In genomic region chr3:128698211-128699011, GRCh38 we compare ENCODE assay signal across 8 cellular contexts. TPM values are rescaled to one million over a fixed set of nuclear protein-coding genes. Genes with fewer than 3 reads are reported as not detected.
DNase-seq lines count a peak whose midpoint lies in the region; ATAC-seq and TF ChIP-seq lines count a peak whose summit lies in the region.

No MANE protein-coding gene starts in this region.

- peak overlapping the region; percentile 87 for H3K27ac ChIP-seq in neutrophil

- no TSS peak for BruUV-seq in Caco-2 (replicated peaks; lab: Mats Ljungman, UMichigan)

- no peaks in the 10 kb centered on the region for H3K9me3 ChIP-seq in Caco-2
- H3K9me3 ChIP-seq in neutrophil, result no peaks in the 10 kb centered on the region

- H3K4me3 ChIP-seq in Caco-2 (ENCODE audit: low read depth, low read length) (peak overlapping the region; percentile 32), neutrophil (ENCODE audit: low read depth in 1 of 2, low read length in 1 of 2) (peak overlapping the region; percentile 70 to 71)

- H3K9me3 Mint-ChIP-seq in Caco-2 (ENCODE audit: unreplicated experiment), result no peaks in the 10 kb centered on the region
- no peaks in the 10 kb centered on the region for H3K9me3 Mint-ChIP-seq in activated naive CD8-positive, alpha-beta T cell treated with anti-CD3 and anti-CD28 coated beads for 36 hours

- POLR2A ChIA-PET in Caco-2 (lab: Charles Lee), result no interaction called here

- no peaks in the 10 kb centered on the region for H3K27me3 ChIP-seq in Caco-2 (replicated peaks; ENCODE audit: control insufficient read depth, insufficient read depth, low read length)
- H3K27me3 ChIP-seq in neutrophil, result no peaks in the 10 kb centered on the region

- H3K36me3 Mint-ChIP-seq in Caco-2 (ENCODE audit: insufficient read depth, unreplicated experiment), result no peaks in the 10 kb centered on the region
- H3K36me3 Mint-ChIP-seq in activated naive CD8-positive, alpha-beta T cell treated with anti-CD3 and anti-CD28 coated beads for 36 hours, result no peaks in the 10 kb centered on the region

- ATAC-seq in Right ventricle myocardium superior (ENCODE audit: poor library complexity) (peak; percentile 89), HG02678 (IDR thresholded peaks at IDR 0.05; ENCODE audit: unreplicated experiment) (no peak), HG03469 (IDR thresholded peaks at IDR 0.05; ENCODE audit: unreplicated experiment) (no peak), GM21515 (IDR thresholded peaks at IDR 0.05; ENCODE audit: unreplicated experiment) (no peak)

- H3K27me3 Mint-ChIP-seq in Caco-2 (ENCODE audit: insufficient read depth, unreplicated experiment), result no peaks in the 10 kb centered on the region
- H3K27me3 Mint-ChIP-seq in activated naive CD8-positive, alpha-beta T cell treated with anti-CD3 and anti-CD28 coated beads for 36 hours, result peaks cover 4% of the 10 kb centered on the region

- no peaks in the 10 kb centered on the region for H3K4me1 Mint-ChIP-seq in Caco-2 (ENCODE audit: low read depth, unreplicated experiment)
- peaks cover 1% of the 10 kb centered on the region for H3K4me1 Mint-ChIP-seq in activated naive CD8-positive, alpha-beta T cell treated with anti-CD3 and anti-CD28 coated beads for 36 hours

- no peak for TF ChIP-seq CTCF in Caco-2 (IDR thresholded peaks at IDR 0.05; ENCODE audit: insufficient read depth in 1 of 2, low read depth in 1 of 2, low read length in 1 of 2, severe bottlenecking in 1 of 2, unreplicated experiment in 1 of 2)
- TF ChIP-seq CTCF in neutrophil (IDR thresholded peaks at IDR 0.05), result no peak

- intact Hi-C loops in Caco-2 (cut with micrococcal nuclease; ENCODE audit: unreplicated experiment), result no loop called here
- intact Hi-C loops in Right ventricle myocardium superior (cut with DNase I), result no loop called here

- H3K4me1 ChIP-seq in Caco-2 (no peaks in the 10 kb centered on the region), neutrophil (ENCODE audit: control insufficient read depth in 1 of 2, insufficient read depth in 1 of 2, low read depth in 1 of 2, low read length in 1 of 2) (peaks cover 51 to 55% of the 10 kb centered on the region in 2 experiments)

- no peak overlapping the region for H3K27ac Mint-ChIP-seq in Caco-2 (ENCODE audit: unreplicated experiment)
- H3K27ac Mint-ChIP-seq in activated naive CD8-positive, alpha-beta T cell treated with anti-CD3 and anti-CD28 coated beads for 36 hours, result no peak overlapping the region

- peak overlapping the region; percentile 64 for H3K4me3 Mint-ChIP-seq in Caco-2 (ENCODE audit: unreplicated experiment)
- H3K4me3 Mint-ChIP-seq in activated naive CD8-positive, alpha-beta T cell treated with anti-CD3 and anti-CD28 coated beads for 36 hours, result peak overlapping the region; percentile 64

- CTCF ChIA-PET in Caco-2 (lab: Charles Lee), result interaction anchor here (1.1 kb wide), 1 partner anchor 18 kb away, joined by 6 read pairs; no protein-coding TSS in a partner anchor

- peak; percentile 50 for DNase-seq in Caco-2
- peak; percentile 88 for DNase-seq in NCI-H146 (lab: John Stamatoyannopoulos, UW)
- DNase-seq in activated naive CD8-positive, alpha-beta T cell treated with anti-CD3 and anti-CD28 coated beads for 36 hours, result peak; percentile 18
- DNase-seq in Right ventricle myocardium superior, result peak; percentile 65

- H3K36me3 ChIP-seq in Caco-2 (ENCODE audit: control insufficient read depth, insufficient read depth, low read length) (no peaks in the 10 kb centered on the region), neutrophil (no peaks in the 10 kb centered on the region)

RNA-seq across cellular contexts. Expression of gene RAB7A, which starts 27.6 kb away (rescaled TPM):
- total RNA-seq in Caco-2 (2022) (262 and 284 TPM in 2 replicates), Right ventricle myocardium superior (240 TPM)
- 100 to 1,000 TPM; 260 to 278 TPM for total RNA-seq in activated naive CD8-positive, alpha-beta T cell treated with anti-CD3 and anti-CD28 coated beads for 36 hours

RNA-seq across cellular contexts. Expression of gene RPN1, which starts 47.8 kb away (rescaled TPM):
- total RNA-seq in Caco-2 (2022) (282 and 291 TPM in 2 replicates), Right ventricle myocardium superior (96.8 TPM)
- 100 to 1,000 TPM; 148 to 149 TPM for total RNA-seq in activated naive CD8-positive, alpha-beta T cell treated with anti-CD3 and anti-CD28 coated beads for 36 hours

Comparison
In these comparisons a context has a peak if more than half of its experiments do, and no peak if none do; other contexts are left out.
1. DNase-seq: peak in every context shown above with its lines; median percentile 88 in NCI-H146; 65 in Right ventricle myocardium superior; 50 in Caco-2; 18 in activated naive CD8-positive, alpha-beta T cell treated with anti-CD3 and anti-CD28 coated beads for 36 hours.